ENCODE assay signal across 8 cellular contexts in genomic region chr1:111733183-111733995, GRCh38. TPM values are rescaled to one million over a fixed set of nuclear protein-coding genes. Genes with fewer than 3 reads are reported as not detected.
DNase-seq lines count a peak whose midpoint lies in the region; ATAC-seq and TF ChIP-seq lines count a peak whose summit lies in the region.

No MANE protein-coding gene starts in this region.

- H3K9ac ChIP-seq in rectal smooth muscle tissue (ENCODE audit: low read length): no peak overlapping the region

- H3K27ac ChIP-seq in foreskin keratinocyte (no peak overlapping the region), rectal smooth muscle tissue (ENCODE audit: low read depth, low read length) (peak overlapping the region; percentile 40)

- no peaks in the 10 kb centered on the region for H3K36me3 ChIP-seq in rectal smooth muscle tissue (ENCODE audit: control insufficient read depth, insufficient read depth, low read length)

- DNase-seq in GM04504 (ENCODE audit: low read depth): peak; percentile 67
- peak; percentile 95 for DNase-seq in SKM-1 (lab: John Stamatoyannopoulos, UW; ENCODE audit: unreplicated experiment)
- DNase-seq in foreskin keratinocyte: peak in 1 of 2 donors; percentile 55
- DNase-seq in NCI-H82 (lab: John Stamatoyannopoulos, UW): no peak
- DNase-seq in midbrain (lab: John Stamatoyannopoulos, UW): no peak

- H3K4me1 ChIP-seq in foreskin keratinocyte: peaks cover 18% of the 10 kb centered on the region
- H3K4me1 ChIP-seq in rectal smooth muscle tissue (ENCODE audit: control insufficient read depth, insufficient read depth, low read length): peaks cover 14% of the 10 kb centered on the region

- ATAC-seq in foreskin keratinocyte (peak; percentile 82), GM18505 (IDR thresholded peaks at IDR 0.05; ENCODE audit: unreplicated experiment) (no peak), HG03342 (IDR thresholded peaks at IDR 0.05; ENCODE audit: unreplicated experiment) (no peak)

- no peaks in the 10 kb centered on the region for H3K27me3 ChIP-seq in foreskin keratinocyte
- no peaks in the 10 kb centered on the region for H3K27me3 ChIP-seq in rectal smooth muscle tissue (ENCODE audit: control insufficient read depth, insufficient read depth, low read length)

- no peak overlapping the region for H3K4me3 ChIP-seq in rectal smooth muscle tissue (ENCODE audit: low read length)

- TF ChIP-seq POLR2A in GM18505 (IDR thresholded peaks at IDR 0.05; ENCODE audit: borderline replicate concordance, extremely low read depth, insufficient read depth, insufficient read length): no peak

- no peak for TF ChIP-seq CTCF in foreskin keratinocyte (conservative IDR thresholded peaks at IDR 0.05)

RNA-seq across cellular contexts. Expression of gene INKA2, which starts 5.8 kb away (rescaled TPM):
- total RNA-seq in foreskin keratinocyte: 2.9 and 3.2 TPM in 2 replicates
- polyA plus RNA-seq in foreskin keratinocyte: 2.0 and 2.4 TPM in 2 replicates

RNA-seq across cellular contexts. Expression of gene DDX20, which starts 22.3 kb away (rescaled TPM):
- total RNA-seq in foreskin keratinocyte: 17.2 and 19.0 TPM in 2 replicates
- polyA plus RNA-seq in foreskin keratinocyte: 6.8 and 8.2 TPM in 2 replicates

Comparison
In these comparisons a context has a peak if more than half of its experiments do, and no peak if none do; other contexts are left out.
1. DNase-seq: peak in GM04504 (single experiment) and SKM-1 (single experiment); none in NCI-H82 (single experiment) and midbrain (single experiment).